In the genomic region with DNA sequence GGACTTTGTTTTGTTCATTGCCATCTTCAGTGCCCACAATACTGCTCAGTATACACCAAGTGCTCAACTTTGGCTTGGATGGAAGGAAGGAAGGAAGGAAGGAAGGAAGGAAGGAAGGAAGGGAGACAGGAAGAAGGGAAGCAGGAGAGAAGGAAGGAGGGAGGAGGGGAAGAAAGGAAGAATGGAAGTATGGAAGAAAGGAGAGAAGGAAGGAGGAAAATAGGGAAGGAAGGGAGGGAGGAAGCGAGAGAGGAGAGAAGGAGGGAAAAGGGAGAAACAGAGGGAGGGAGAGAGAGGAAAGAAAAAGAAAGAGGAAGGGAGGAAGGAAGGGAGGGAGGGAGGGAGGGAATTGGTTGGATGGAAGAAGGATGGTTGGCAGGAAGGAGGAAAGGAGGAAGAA, we compare ENCODE assay signal across 22 cellular contexts. TPM values are rescaled to one million over a fixed set of nuclear protein-coding genes. Genes with fewer than 3 reads are reported as not detected.
DNase-seq lines count a peak whose midpoint lies in the region; ATAC-seq and TF ChIP-seq lines count a peak whose summit lies in the region.
"Had no signal": no experiment of that assay in that cellular context is flagged by ENCODE, and none has a peak within 500 bp of the region (broad histone marks: within the 10 kb centered on the region; RNA-seq: fewer than 3 reads in every experiment).

No MANE protein-coding gene starts in this region.

- in situ Hi-C loops in brain microvascular endothelial cell (cut with HindIII; ENCODE audit: low pct_ligation_motif_present, low sequenced_read_pairs), result no loop called here

- no peaks in the 10 kb centered on the region for H3K36me3 ChIP-seq in brain microvascular endothelial cell (replicated peaks)

- intact Hi-C loops in dendritic cell treated with granulocyte-macrophage colony-stimulating factor and Interleukin-4, amounts not matched to agents 40 ng/mL and 50 ng/mL, for 4 days (cut with micrococcal nuclease), result no loop called here

- TF ChIP-seq CTCF in brain microvascular endothelial cell (IDR thresholded peaks at IDR 0.05; ENCODE audit: low read depth, low read length, missing control alignments), result no peak

- peaks cover 21% of the 10 kb centered on the region for H3K4me1 Mint-ChIP-seq in activated naive CD4-positive, alpha-beta T cell treated with anti-CD3 and anti-CD28 coated beads, Interleukin-2, amount 10 ng/mL, durations not matched to agents 7 days and 5 days
- H3K4me1 Mint-ChIP-seq in T-helper 17 cell, result peaks cover 23% of the 10 kb centered on the region
- peaks cover 49% of the 10 kb centered on the region for H3K4me1 Mint-ChIP-seq in dendritic cell treated with granulocyte-macrophage colony-stimulating factor and Interleukin-4, amounts not matched to agents 40 ng/mL and 50 ng/mL, for 4 days (ENCODE audit: low read depth)
- H3K4me1 Mint-ChIP-seq in stimulated activated memory B cell treated with anti-CD40 and anti-IgM and Interleukin-4, amounts not matched to agents 10 μg/mL and 1 μg/mL and 100 μg/mL, for 72 hours, result peaks cover 26% of the 10 kb centered on the region

- DNase-seq in activated naive CD4-positive, alpha-beta T cell treated with anti-CD3 and anti-CD28 coated beads, Interleukin-2, amount 10 ng/mL, durations not matched to agents 7 days and 5 days, result no peak
- DNase-seq in activated naive CD4-positive, alpha-beta T cell treated with anti-CD3 and anti-CD28 coated beads, Interleukin-2, amount 50 U/mL, for 16 hours, result no peak
- DNase-seq in T-helper 17 cell, result no peak
- no peak for DNase-seq in brain microvascular endothelial cell
- no peak for DNase-seq in iPS-NIHi7 (ENCODE audit: extremely low spot score)
- DNase-seq: DND-41, H9, KG1, NCI-H1092, NCI-H1436, NCI-H187 treated with DMSO at 0.1 percent for 48 hours, NCI-H2107, NCI-H510A, NCI-H748 treated with DMSO at 0.1 percent for 48 hours, PC-9, RPMI8226, SHP77 had no signal

- ATAC-seq in T-helper 17 cell, result no peak
- ATAC-seq in stimulated activated memory B cell treated with anti-CD40 and anti-IgM and Interleukin-4, amounts not matched to agents 10 μg/mL and 1 μg/mL and 100 μg/mL, for 72 hours, result no peak
- ATAC-seq: A549 had no signal

- H3K9me3 ChIP-seq in T-helper 17 cell (ENCODE audit: control insufficient read depth, low read length, poor library complexity, severe bottlenecking), result no peaks in the 10 kb centered on the region
- H3K9me3 ChIP-seq: A549 had no signal

- H3K9me3 Mint-ChIP-seq in activated naive CD4-positive, alpha-beta T cell treated with anti-CD3 and anti-CD28 coated beads, Interleukin-2, amount 10 ng/mL, durations not matched to agents 7 days and 5 days, result no peaks in the 10 kb centered on the region
- peaks cover 9% of the 10 kb centered on the region for H3K9me3 Mint-ChIP-seq in dendritic cell treated with granulocyte-macrophage colony-stimulating factor and Interleukin-4, amounts not matched to agents 40 ng/mL and 50 ng/mL, for 4 days
- peaks cover 4% of the 10 kb centered on the region for H3K9me3 Mint-ChIP-seq in stimulated activated memory B cell treated with anti-CD40 and anti-IgM and Interleukin-4, amounts not matched to agents 10 μg/mL and 1 μg/mL and 100 μg/mL, for 72 hours

- no peak overlapping the region for H3K4me3 Mint-ChIP-seq in activated naive CD4-positive, alpha-beta T cell treated with anti-CD3 and anti-CD28 coated beads, Interleukin-2, amount 10 ng/mL, durations not matched to agents 7 days and 5 days
- peak overlapping the region; percentile 22 for H3K4me3 Mint-ChIP-seq in T-helper 17 cell
- H3K4me3 Mint-ChIP-seq in dendritic cell treated with granulocyte-macrophage colony-stimulating factor and Interleukin-4, amounts not matched to agents 40 ng/mL and 50 ng/mL, for 4 days, result no peak overlapping the region
- peak overlapping the region; percentile 27 for H3K4me3 Mint-ChIP-seq in stimulated activated memory B cell treated with anti-CD40 and anti-IgM and Interleukin-4, amounts not matched to agents 10 μg/mL and 1 μg/mL and 100 μg/mL, for 72 hours
- H3K4me3 Mint-ChIP-seq: B cell, CD14-positive monocyte, H9 had no signal

- H3K36me3 Mint-ChIP-seq in activated naive CD4-positive, alpha-beta T cell treated with anti-CD3 and anti-CD28 coated beads, Interleukin-2, amount 10 ng/mL, durations not matched to agents 7 days and 5 days, result no peaks in the 10 kb centered on the region
- H3K36me3 Mint-ChIP-seq in T-helper 17 cell (ENCODE audit: low read depth), result no peaks in the 10 kb centered on the region
- H3K36me3 Mint-ChIP-seq in dendritic cell treated with granulocyte-macrophage colony-stimulating factor and Interleukin-4, amounts not matched to agents 40 ng/mL and 50 ng/mL, for 4 days (ENCODE audit: low read depth), result peaks cover 6% of the 10 kb centered on the region
- peaks cover 4% of the 10 kb centered on the region for H3K36me3 Mint-ChIP-seq in stimulated activated memory B cell treated with anti-CD40 and anti-IgM and Interleukin-4, amounts not matched to agents 10 μg/mL and 1 μg/mL and 100 μg/mL, for 72 hours
- H3K36me3 Mint-ChIP-seq: CD14-positive monocyte had no signal

- no peaks in the 10 kb centered on the region for H3K27me3 ChIP-seq in brain microvascular endothelial cell (replicated peaks)

- CTCF ChIA-PET in activated naive CD4-positive, alpha-beta T cell treated with anti-CD3 and anti-CD28 coated beads, Interleukin-2, amount 10 ng/mL, durations not matched to agents 7 days and 5 days (lab: Charles Lee), result no interaction called here

- no peak overlapping the region for H3K4me3 ChIP-seq in brain microvascular endothelial cell (ENCODE audit: low read depth, low read length)
- H3K4me3 ChIP-seq: A549, PC-9 had no signal

- H3K27me3 Mint-ChIP-seq in activated naive CD4-positive, alpha-beta T cell treated with anti-CD3 and anti-CD28 coated beads, Interleukin-2, amount 10 ng/mL, durations not matched to agents 7 days and 5 days, result no peaks in the 10 kb centered on the region
- no peaks in the 10 kb centered on the region for H3K27me3 Mint-ChIP-seq in T-helper 17 cell
- H3K27me3 Mint-ChIP-seq in dendritic cell treated with granulocyte-macrophage colony-stimulating factor and Interleukin-4, amounts not matched to agents 40 ng/mL and 50 ng/mL, for 4 days, result no peaks in the 10 kb centered on the region
- peaks cover 10% of the 10 kb centered on the region for H3K27me3 Mint-ChIP-seq in stimulated activated memory B cell treated with anti-CD40 and anti-IgM and Interleukin-4, amounts not matched to agents 10 μg/mL and 1 μg/mL and 100 μg/mL, for 72 hours

- H3K27ac Mint-ChIP-seq in activated naive CD4-positive, alpha-beta T cell treated with anti-CD3 and anti-CD28 coated beads, Interleukin-2, amount 10 ng/mL, durations not matched to agents 7 days and 5 days, result peak overlapping the region; percentile 54
- peak overlapping the region; percentile 71 for H3K27ac Mint-ChIP-seq in T-helper 17 cell
- peak overlapping the region; percentile 35 for H3K27ac Mint-ChIP-seq in dendritic cell treated with granulocyte-macrophage colony-stimulating factor and Interleukin-4, amounts not matched to agents 40 ng/mL and 50 ng/mL, for 4 days
- peak overlapping the region; percentile 46 for H3K27ac Mint-ChIP-seq in stimulated activated memory B cell treated with anti-CD40 and anti-IgM and Interleukin-4, amounts not matched to agents 10 μg/mL and 1 μg/mL and 100 μg/mL, for 72 hours
- H3K27ac Mint-ChIP-seq: B cell, CD14-positive monocyte, H9 had no signal

- H3K27ac ChIP-seq in brain microvascular endothelial cell, result no peak overlapping the region
- H3K27ac ChIP-seq: A549, PC-9 had no signal

RNA-seq across cellular contexts. Expression of a gene that starts 49.6 kb away (rescaled TPM):
- total RNA-seq in T-helper 17 cell, result 10 to 100 TPM in 1 of 2 donors, 1 to 10 TPM in 1; 10.0 to 11.2 TPM

Comparison
In these comparisons a context has a peak if more than half of its experiments do, and no peak if none do; other contexts are left out.
1. H3K4me3 Mint-ChIP-seq: peak in T-helper 17 cell (single experiment) and stimulated activated memory B cell treated with anti-CD40 and anti-IgM and Interleukin-4, amounts not matched to agents 10 μg/mL and 1 μg/mL and 100 μg/mL, for 72 hours (single experiment); none in activated naive CD4-positive, alpha-beta T cell treated with anti-CD3 and anti-CD28 coated beads, Interleukin-2, amount 10 ng/mL, durations not matched to agents 7 days and 5 days (single experiment) and dendritic cell treated with granulocyte-macrophage colony-stimulating factor and Interleukin-4, amounts not matched to agents 40 ng/mL and 50 ng/mL, for 4 days (single experiment).
2. Peak in every context shown above with its lines, with median percentiles within 50 percentile points of each other: H3K27ac Mint-ChIP-seq.